28 cellular contexts compared by ENCODE assay signal in the genomic region with DNA sequence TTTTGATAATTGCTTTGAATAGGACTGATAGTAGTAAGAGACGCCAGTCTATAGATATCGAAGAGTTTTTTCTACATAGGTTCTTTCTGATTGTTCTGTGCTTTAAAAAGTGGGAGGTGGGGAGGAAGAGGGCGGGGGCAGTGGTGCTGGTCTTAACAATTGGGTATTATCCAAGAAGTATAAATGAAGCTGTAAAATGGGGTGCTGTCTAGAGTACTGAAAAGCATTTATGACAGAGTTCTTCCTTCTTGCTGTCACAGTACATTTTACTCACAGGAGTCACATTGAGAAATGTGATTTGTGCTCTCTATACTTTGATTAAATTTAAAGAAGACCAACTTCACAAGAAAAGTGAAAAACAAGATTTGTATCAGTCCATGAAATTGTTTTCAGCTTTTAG. TPM values are rescaled to one million over a fixed set of nuclear protein-coding genes. Genes with fewer than 3 reads are reported as not detected.
"Had no signal": no experiment of that assay in that cellular context is flagged by ENCODE, and none has a peak within 500 bp of the region (broad histone marks: within the 10 kb centered on the region; RNA-seq: fewer than 3 reads in every experiment).

No MANE protein-coding gene starts in this region.

- H3K27me3 Mint-ChIP-seq: activated CD4-positive, alpha-beta T cell treated with anti-CD3 and anti-CD28 coated beads for 36 hours; activated naive CD4-positive, alpha-beta T cell treated with anti-CD3 and anti-CD28 coated beads, Interleukin-2, amount 10 ng/mL, durations not matched to agents 7 days and 5 days; brain; effector memory CD8-positive, alpha-beta T cell had no signal

- H3K27ac Mint-ChIP-seq: activated CD4-positive, alpha-beta T cell treated with anti-CD3 and anti-CD28 coated beads for 36 hours; activated naive CD4-positive, alpha-beta T cell treated with anti-CD3 and anti-CD28 coated beads, Interleukin-2, amount 10 ng/mL, durations not matched to agents 7 days and 5 days; T-helper 1 cell treated with Interleukin-12 subunit alpha and Interleukin-12 subunit beta and Interleukin-4 antibody, amounts not matched to agents 30 μg/mL and 1 μg/mL, for 36 hours; WTC11 had no signal

- H3K27me3 ChIP-seq: esophagus muscularis mucosa, gastrocnemius medialis, spleen, thyroid gland, upper lobe of right lung had no signal

- H3K9me3 ChIP-seq: esophagus muscularis mucosa, gastrocnemius medialis, prostate gland, spleen, thyroid gland, upper lobe of right lung had no signal

- H3K4me3 Mint-ChIP-seq: activated CD4-positive, alpha-beta T cell treated with anti-CD3 and anti-CD28 coated beads for 36 hours; activated naive CD4-positive, alpha-beta T cell treated with anti-CD3 and anti-CD28 coated beads, Interleukin-2, amount 10 ng/mL, durations not matched to agents 7 days and 5 days; activated T-cell treated with anti-CD3 and anti-CD28 coated beads, Interleukin-2, amount 50 U/mL, for 4 hours; brain; neural crest cell; T-helper 1 cell treated with Interleukin-12 subunit alpha and Interleukin-12 subunit beta and Interleukin-4 antibody, amounts not matched to agents 30 μg/mL and 1 μg/mL, for 36 hours; WTC11 had no signal

- ATAC-seq: activated CD4-positive, alpha-beta T cell treated with anti-CD3 and anti-CD28 coated beads for 36 hours; activated T-cell treated with anti-CD3 and anti-CD28 coated beads, Interleukin-2, amount 50 U/mL, for 4 hours; effector memory CD8-positive, alpha-beta T cell; gastrocnemius medialis; stimulated activated naive CD8-positive, alpha-beta T cell treated with anti-CD3 and anti-CD28 coated beads, Interleukin-15, Interleukin-2, amounts not matched to agents 100 U/mL and 50 U/mL, for 24 hours; upper lobe of right lung; WTC11 had no signal

- H3K27ac ChIP-seq: esophagus muscularis mucosa, prostate gland, thyroid gland, upper lobe of right lung had no signal

- DNase-seq: activated CD4-positive, alpha-beta T cell treated with anti-CD3 and anti-CD28 coated beads for 36 hours; activated CD4-positive, alpha-beta T cell treated with anti-CD3 and anti-CD28 coated beads, Interleukin-2, amount 50 U/mL, for 4 hours; activated CD8-positive, alpha-beta memory T cell treated with anti-CD3 and anti-CD28 coated beads for 24 hours; activated CD8-positive, alpha-beta memory T cell treated with anti-CD3 and anti-CD28 coated beads, Interleukin-2, amount 50 U/mL, for 4 hours; activated effector memory CD4-positive, alpha-beta T cell treated with Interleukin-2 at 50 U/mL for 16 hours; activated naive CD4-positive, alpha-beta T cell treated with anti-CD3 and anti-CD28 coated beads, Interleukin-2, amount 10 ng/mL, durations not matched to agents 7 days and 5 days; activated T-cell treated with anti-CD3 and anti-CD28 coated beads, Interleukin-2, amount 50 U/mL, for 4 hours; anterior cingulate cortex; effector memory CD8-positive, alpha-beta T cell; gastrocnemius medialis; hypothalamus; left ventricle myocardium superior; midbrain; spleen; stimulated activated CD4-positive, alpha-beta T cell treated with anti-CD3 and anti-CD28 coated beads, Interleukin-4, amount 100 ng/mL, for 1 hour; stimulated activated naive CD8-positive, alpha-beta T cell treated with anti-CD3 and anti-CD28 coated beads, Interleukin-15, Interleukin-2, amounts not matched to agents 100 U/mL and 50 U/mL, for 24 hours; substantia nigra; T1000; thyroid gland; upper lobe of right lung had no signal

- H3K36me3 Mint-ChIP-seq: WTC11 had no signal

- H3K4me3 ChIP-seq: esophagus muscularis mucosa, gastrocnemius medialis, prostate gland, spleen, thyroid gland, upper lobe of right lung had no signal

- H3K9me3 Mint-ChIP-seq: activated naive CD4-positive, alpha-beta T cell treated with anti-CD3 and anti-CD28 coated beads, Interleukin-2, amount 10 ng/mL, durations not matched to agents 7 days and 5 days; activated T-cell treated with anti-CD3 and anti-CD28 coated beads, Interleukin-2, amount 50 U/mL, for 4 hours; brain; effector memory CD8-positive, alpha-beta T cell; neural crest cell; T-helper 1 cell treated with Interleukin-12 subunit alpha and Interleukin-12 subunit beta and Interleukin-4 antibody, amounts not matched to agents 30 μg/mL and 1 μg/mL, for 36 hours; WTC11 had no signal

- H3K36me3 ChIP-seq: gastrocnemius medialis, prostate gland, thyroid gland, upper lobe of right lung had no signal

RNA-seq across cellular contexts. Expression of a gene that starts 44.2 kb away (rescaled TPM):
- total RNA-seq: activated CD4-positive, alpha-beta T cell treated with anti-CD3 and anti-CD28 coated beads for 36 hours; activated T-cell treated with anti-CD3 and anti-CD28 coated beads, Interleukin-2, amount 50 U/mL, for 4 hours; dermis microvascular lymphatic vessel endothelial cell; endothelial cell of umbilical vein; left ventricle myocardium superior had no signal
